Comparison of ENCODE assay signal across 19 cellular contexts in the genomic region with DNA sequence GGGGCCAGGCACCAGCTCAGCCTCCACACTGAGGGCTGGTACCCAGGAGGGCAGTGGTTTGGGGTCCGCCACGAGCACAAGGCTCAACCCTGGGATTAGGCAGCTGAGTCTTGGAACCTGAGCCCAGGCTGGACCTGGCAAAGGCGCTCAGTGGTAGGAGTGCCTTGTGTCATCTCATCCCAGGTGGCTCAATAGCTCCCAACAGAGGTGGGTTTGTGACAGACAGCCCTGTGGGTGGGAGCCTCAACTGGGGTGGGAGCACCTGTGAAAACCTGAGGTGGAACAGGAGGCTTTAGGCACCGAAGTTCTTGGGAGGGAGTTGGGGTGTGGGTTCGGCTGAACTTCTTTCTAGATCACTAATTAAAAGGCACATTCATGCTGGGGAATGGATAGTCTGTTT. TPM values are rescaled to one million over a fixed set of nuclear protein-coding genes. Genes with fewer than 3 reads are reported as not detected.
DNase-seq lines count a peak whose midpoint lies in the region; ATAC-seq and TF ChIP-seq lines count a peak whose summit lies in the region.
"Had no signal": no experiment of that assay in that cellular context is flagged by ENCODE, and none has a peak within 500 bp of the region (broad histone marks: within the 10 kb centered on the region; RNA-seq: fewer than 3 reads in every experiment).

No MANE protein-coding gene starts in this region.

- H3K36me3 Mint-ChIP-seq in natural killer cell (peaks cover 8% of the 10 kb centered on the region), activated B cell treated with CpG ODN at 0.5 μM for 24 hours (ENCODE audit: low read depth) (peaks cover 66% of the 10 kb centered on the region)
- H3K36me3 Mint-ChIP-seq in natural killer cell treated with Interleukin-12 subunit alpha and Interleukin-12 subunit beta and Interleukin-15 and Interleukin-18, amount 100 ng/mL, for 72 hours: peaks cover 13% of the 10 kb centered on the region

- peaks cover 0 to 21% (median 3%) of the 10 kb centered on the region in 4 donors for H3K36me3 ChIP-seq in transverse colon

- no peak for TF ChIP-seq EP300 in transverse colon (IDR thresholded peaks at IDR 0.05; ENCODE audit: low read depth)

- peaks cover 19 to 26% of the 10 kb centered on the region in 2 donors for H3K4me1 Mint-ChIP-seq in natural killer cell
- H3K4me1 Mint-ChIP-seq in natural killer cell treated with Interleukin-12 subunit alpha and Interleukin-12 subunit beta and Interleukin-15 and Interleukin-18, amount 100 ng/mL, for 72 hours (ENCODE audit: low read depth in 2 of 2): peaks cover 18 to 28% of the 10 kb centered on the region in 2 donors
- peaks cover 61% of the 10 kb centered on the region for H3K4me1 Mint-ChIP-seq in activated B cell treated with CpG ODN at 0.5 μM for 24 hours

- no peak for TF ChIP-seq POLR2A in transverse colon (IDR thresholded peaks at IDR 0.05)

- no peak overlapping the region for H3K4me3 ChIP-seq in transverse colon
- H3K4me3 ChIP-seq: esophagus squamous epithelium, mucosa of descending colon, right atrium auricular region, tibial artery had no signal

- CTCF ChIA-PET in activated B cell treated with CpG ODN at 0.5 μM for 24 hours (lab: Charles Lee): interaction anchor here (0.7 kb wide), 1 partner anchor 13 kb away, joined by 3 read pairs; no protein-coding TSS in a partner anchor

- intact Hi-C loops in natural killer cell (cut with micrococcal nuclease): loop anchor here (10.0 kb wide), 1 partner anchor 53 kb away; the partner anchor contains the start of gene B4GALT1
- intact Hi-C loops in activated B cell treated with CpG ODN at 0.5 μM for 24 hours (cut with micrococcal nuclease): no loop called here
- intact Hi-C loops in transverse colon (cut with DNase I; ENCODE audit: low total_unique reads): no loop called here

- in situ Hi-C loops in transverse colon (cut with MboI; ENCODE audit: low pct_ligation_motif_present in 1 of 4, low pct_unique_long_range_greater_than_20kb in 1 of 4, low sequenced_read_pairs in 3 of 4): no loop called here

- TF ChIP-seq CTCF in natural killer cell (IDR thresholded peaks at IDR 0.05) (no peak), activated B cell treated with CpG ODN at 0.5 μM for 24 hours (IDR thresholded peaks at IDR 0.05) (no peak), transverse colon (IDR thresholded peaks at IDR 0.05) (no peak)

- H3K4me3 Mint-ChIP-seq in natural killer cell (no peak overlapping the region), activated B cell treated with CpG ODN at 0.5 μM for 24 hours (no peak overlapping the region)
- no peak overlapping the region for H3K4me3 Mint-ChIP-seq in natural killer cell treated with Interleukin-12 subunit alpha and Interleukin-12 subunit beta and Interleukin-15 and Interleukin-18, amount 100 ng/mL, for 72 hours
- H3K4me3 Mint-ChIP-seq: activated CD4-positive, alpha-beta memory T cell treated with anti-CD3 and anti-CD28 coated beads, Interleukin-2, amount 10 ng/mL, durations not matched to agents 7 days and 5 days had no signal

- H3K27me3 Mint-ChIP-seq in natural killer cell (ENCODE audit: low read depth in 2 of 2): peaks cover 0 to 2% of the 10 kb centered on the region in 2 donors
- H3K27me3 Mint-ChIP-seq in natural killer cell treated with Interleukin-12 subunit alpha and Interleukin-12 subunit beta and Interleukin-15 and Interleukin-18, amount 100 ng/mL, for 72 hours: no peaks in the 10 kb centered on the region
- no peaks in the 10 kb centered on the region for H3K27me3 Mint-ChIP-seq in activated B cell treated with CpG ODN at 0.5 μM for 24 hours
- H3K27me3 Mint-ChIP-seq: activated CD4-positive, alpha-beta memory T cell treated with anti-CD3 and anti-CD28 coated beads, Interleukin-2, amount 10 ng/mL, durations not matched to agents 7 days and 5 days had no signal

- ATAC-seq in natural killer cell: no peak
- no peak for ATAC-seq in natural killer cell treated with Interleukin-12 subunit alpha and Interleukin-12 subunit beta and Interleukin-15 and Interleukin-18, amount 100 ng/mL, for 72 hours
- no peak for ATAC-seq in activated B cell treated with CpG ODN at 0.5 μM for 24 hours (ENCODE audit: low read depth)
- no peak for ATAC-seq in HG03280 (IDR thresholded peaks at IDR 0.05; ENCODE audit: unreplicated experiment)
- ATAC-seq in HG03135 (IDR thresholded peaks at IDR 0.05; ENCODE audit: unreplicated experiment): no peak
- ATAC-seq: mucosa of descending colon had no signal

- no peaks in the 10 kb centered on the region for H3K9me3 ChIP-seq in transverse colon
- H3K9me3 ChIP-seq: esophagus squamous epithelium, mucosa of descending colon, right atrium auricular region, tibial artery had no signal

- no peaks in the 10 kb centered on the region for H3K9me3 Mint-ChIP-seq in natural killer cell
- H3K9me3 Mint-ChIP-seq in natural killer cell treated with Interleukin-12 subunit alpha and Interleukin-12 subunit beta and Interleukin-15 and Interleukin-18, amount 100 ng/mL, for 72 hours: no peaks in the 10 kb centered on the region
- no peaks in the 10 kb centered on the region for H3K9me3 Mint-ChIP-seq in activated B cell treated with CpG ODN at 0.5 μM for 24 hours
- H3K9me3 Mint-ChIP-seq: activated CD4-positive, alpha-beta memory T cell treated with anti-CD3 and anti-CD28 coated beads, Interleukin-2, amount 10 ng/mL, durations not matched to agents 7 days and 5 days had no signal

- no peaks in the 10 kb centered on the region for H3K27me3 ChIP-seq in transverse colon
- H3K27me3 ChIP-seq: esophagus squamous epithelium, right atrium auricular region, tibial artery had no signal

- POLR2A ChIA-PET in activated B cell treated with CpG ODN at 0.5 μM for 24 hours (lab: Charles Lee): interaction anchor here (1.1 kb wide), 1 partner anchor 50 kb away, joined by 5 read pairs; no protein-coding TSS in a partner anchor

- no peak overlapping the region for H3K27ac ChIP-seq in transverse colon
- H3K27ac ChIP-seq: right atrium auricular region, tibial artery, VCaP had no signal

- no peak for DNase-seq in natural killer cell
- DNase-seq in natural killer cell treated with Interleukin-12 subunit alpha and Interleukin-12 subunit beta and Interleukin-15 and Interleukin-18, amount 100 ng/mL, for 72 hours (ENCODE audit: low spot score): no peak
- no peak for DNase-seq in activated B cell treated with CpG ODN at 0.5 μM for 24 hours
- DNase-seq in iPS-NIHi7 (ENCODE audit: extremely low spot score): peak; percentile 33
- peak; percentile 12 for DNase-seq in ureter (ENCODE audit: low spot score)
- DNase-seq in transverse colon: no peak
- DNase-seq: activated CD4-positive, alpha-beta memory T cell treated with anti-CD3 and anti-CD28 coated beads, Interleukin-2, amount 10 ng/mL, durations not matched to agents 7 days and 5 days; esophagus squamous epithelium; mucosa of descending colon; NCI-H1436; NCI-H2171; SHP77; stimulated activated CD4-positive, alpha-beta T cell treated with anti-CD3 and anti-CD28 coated beads, Interleukin-15, amount 100 ng/mL, for 24 hours; stimulated activated naive CD4-positive, alpha-beta T cell; tibial artery had no signal

- peak overlapping the region; percentile 69 to 84 for H3K27ac Mint-ChIP-seq in natural killer cell
- peak overlapping the region in 1 of 2 donors; percentile 55 for H3K27ac Mint-ChIP-seq in natural killer cell treated with Interleukin-12 subunit alpha and Interleukin-12 subunit beta and Interleukin-15 and Interleukin-18, amount 100 ng/mL, for 72 hours
- H3K27ac Mint-ChIP-seq in activated B cell treated with CpG ODN at 0.5 μM for 24 hours: peak overlapping the region; percentile 55
- H3K27ac Mint-ChIP-seq: activated CD4-positive, alpha-beta memory T cell treated with anti-CD3 and anti-CD28 coated beads, Interleukin-2, amount 10 ng/mL, durations not matched to agents 7 days and 5 days had no signal

- 94 to 100% methylated on average over 2 to 5 of the region's 5 CpGs for WGBS in transverse colon (ENCODE audit: low coverage in 1 of 2), 2 donors

- no peaks in the 10 kb centered on the region for H3K4me1 ChIP-seq in transverse colon

RNA-seq across cellular contexts. Expression of gene SMU1, which starts 35.1 kb away (rescaled TPM):
- total RNA-seq in natural killer cell (10 to 100 TPM; 21.9 to 23.2 (median 22.1) TPM), activated B cell treated with CpG ODN at 0.5 μM for 24 hours (26.8 and 28.1 TPM in 2 replicates), ureter (22.8 TPM), transverse colon (10 to 100 TPM in 2 of 4 donors, 1 to 10 TPM in 2; 7.2 to 14.6 (median 10.4) TPM)
- 10 to 100 TPM; 22.5 to 22.7 TPM for total RNA-seq in natural killer cell treated with Interleukin-12 subunit alpha and Interleukin-12 subunit beta and Interleukin-15 and Interleukin-18, amount 100 ng/mL, for 72 hours

RNA-seq across cellular contexts. Expression of gene B4GALT1, which starts 55.5 kb away (rescaled TPM):
- total RNA-seq in natural killer cell (100 to 1,000 TPM; 122 to 143 (median 128) TPM), activated B cell treated with CpG ODN at 0.5 μM for 24 hours (111 and 118 TPM in 2 replicates), ureter (107 TPM), transverse colon (100 to 1,000 TPM in 2 of 4 donors, 10 to 100 TPM in 2; 23.7 to 126 (median 93.7) TPM)
- 10 to 100 TPM; 51.4 to 90.6 TPM for total RNA-seq in natural killer cell treated with Interleukin-12 subunit alpha and Interleukin-12 subunit beta and Interleukin-15 and Interleukin-18, amount 100 ng/mL, for 72 hours

Comparison
In these comparisons a context has a peak if more than half of its experiments do, and no peak if none do; other contexts are left out.
1. DNase-seq: peak in iPS-NIHi7 (single experiment) and ureter (single experiment); none in natural killer cell (single experiment), natural killer cell treated with Interleukin-12 subunit alpha and Interleukin-12 subunit beta and Interleukin-15 and Interleukin-18, amount 100 ng/mL, for 72 hours (single experiment), activated B cell treated with CpG ODN at 0.5 μM for 24 hours (single experiment) and transverse colon (single experiment).